ENCODE assay signal across 10 cellular contexts in the genomic region with DNA sequence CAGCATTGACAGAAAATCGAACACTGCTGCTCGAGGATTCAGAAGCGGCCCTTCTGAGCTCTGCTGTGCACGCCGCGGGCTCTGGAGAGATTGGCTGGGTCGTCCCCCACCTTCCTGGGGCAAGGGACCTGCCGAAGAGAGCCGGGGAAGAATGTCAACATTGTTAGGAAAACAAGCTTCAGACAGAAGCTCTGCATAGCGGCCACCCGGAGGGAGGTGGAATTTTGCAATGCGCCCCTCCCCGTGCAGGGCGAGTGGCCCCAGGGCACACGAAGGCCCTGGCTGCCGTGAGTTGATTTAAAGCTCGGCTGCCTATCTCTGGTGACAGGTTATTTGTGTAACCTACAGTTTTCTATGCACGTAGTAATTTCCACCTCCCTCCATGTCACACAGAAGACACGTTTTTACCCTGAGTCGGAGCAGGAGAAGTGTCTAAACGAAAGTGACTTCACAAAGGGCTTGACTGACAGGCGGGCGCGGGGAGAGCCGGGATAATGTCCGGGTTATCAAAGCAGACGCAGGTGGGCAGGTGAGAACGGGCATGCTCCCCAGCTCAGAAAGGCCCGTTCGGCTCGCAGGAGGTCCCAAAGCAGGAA.
DNase-seq lines count a peak whose midpoint lies in the region; ATAC-seq, FAIRE-seq and TF ChIP-seq lines count a peak whose summit lies in the region.
"Had no signal": no experiment of that assay in that cellular context is flagged by ENCODE, and none has a peak within 500 bp of the region (broad histone marks: within the 10 kb centered on the region; RNA-seq: fewer than 3 reads in every experiment).

No MANE protein-coding gene starts in this region.

- 45% methylated on average over 31 of the region's 31 CpGs; no CpG with 5 or more reads in 1 of the 2 donors for WGBS in transverse colon (ENCODE audit: low coverage in 1 of 2), 2 donors

- H3K4me3 Mint-ChIP-seq in activated naive CD4-positive, alpha-beta T cell treated with anti-CD3 and anti-CD28 coated beads, Interleukin-2, amount 50 U/mL, for 24 hours, result peak overlapping the region; percentile 54

- H3K4me1 Mint-ChIP-seq in activated naive CD4-positive, alpha-beta T cell treated with anti-CD3 and anti-CD28 coated beads, Interleukin-2, amount 50 U/mL, for 24 hours, result peaks cover 7% of the 10 kb centered on the region

- no peak overlapping the region for H3K27ac ChIP-seq in left lung
- H3K27ac ChIP-seq in transverse colon, result peak overlapping the region in 3 of 4 donors; percentile 2 to 51 (median 34)
- H3K27ac ChIP-seq: SK-N-MC had no signal

- intact Hi-C loops in left lung (cut with DNase I), result no loop called here
- intact Hi-C loops in transverse colon (cut with DNase I; ENCODE audit: low total_unique reads), result no loop called here

- no peaks in the 10 kb centered on the region for H3K9me3 Mint-ChIP-seq in activated naive CD4-positive, alpha-beta T cell treated with anti-CD3 and anti-CD28 coated beads, Interleukin-2, amount 50 U/mL, for 24 hours

- H3K36me3 Mint-ChIP-seq in activated naive CD4-positive, alpha-beta T cell treated with anti-CD3 and anti-CD28 coated beads, Interleukin-2, amount 50 U/mL, for 24 hours, result no peaks in the 10 kb centered on the region

- no peak for FAIRE-seq in frontal cortex (lab: Jason Lieb, UNC)

- H3K9me3 ChIP-seq in left lung (no peaks in the 10 kb centered on the region), transverse colon (no peaks in the 10 kb centered on the region)

- H3K4me1 ChIP-seq in left lung (peaks cover 0 to 9% of the 10 kb centered on the region in 2 donors), transverse colon (peaks cover 0 to 7% (median 3%) of the 10 kb centered on the region in 4 donors)

- in situ Hi-C loops in transverse colon (cut with MboI; ENCODE audit: low pct_ligation_motif_present in 1 of 4, low pct_unique_long_range_greater_than_20kb in 1 of 4, low sequenced_read_pairs in 3 of 4), result no loop called here

- no peaks in the 10 kb centered on the region for H3K27me3 Mint-ChIP-seq in activated naive CD4-positive, alpha-beta T cell treated with anti-CD3 and anti-CD28 coated beads, Interleukin-2, amount 50 U/mL, for 24 hours

- no peak for TF ChIP-seq POLR2A in transverse colon (IDR thresholded peaks at IDR 0.05)

- H3K27me3 ChIP-seq in left lung (peaks cover 0 to 8% of the 10 kb centered on the region in 2 donors), transverse colon (no peaks in the 10 kb centered on the region)

- H3K36me3 ChIP-seq in left lung (no peaks in the 10 kb centered on the region), transverse colon (no peaks in the 10 kb centered on the region)

- H3K4me3 ChIP-seq in left lung (peak overlapping the region in 1 of 2 donors; percentile 9), transverse colon (peak overlapping the region in 2 of 4 donors; percentile 8 to 35)
- H3K4me3 ChIP-seq: SK-N-MC had no signal

- no peak for DNase-seq in activated naive CD4-positive, alpha-beta T cell treated with Interleukin-2 at 50 U/mL for 16 hours
- DNase-seq in astrocyte of the hippocampus (ENCODE audit: low read depth, low spot score), result peak; percentile 31
- peak in 1 of 2 donors; percentile 54 for DNase-seq in left lung
- peak; percentile 24 for DNase-seq in transverse colon
- DNase-seq in frontal cortex (ENCODE audit: low spot score in 2 of 2), result no peak
- no peak for DNase-seq in NCI-H2227 treated with DMSO at 0.1 percent for 48 hours (lab: John Stamatoyannopoulos, UW)
- DNase-seq: hippocampal formation had no signal

- no peak for TF ChIP-seq EP300 in transverse colon (IDR thresholded peaks at IDR 0.05; ENCODE audit: low read depth)

- peak overlapping the region; percentile 17 for H3K27ac Mint-ChIP-seq in activated naive CD4-positive, alpha-beta T cell treated with anti-CD3 and anti-CD28 coated beads, Interleukin-2, amount 50 U/mL, for 24 hours

- no peak for TF ChIP-seq CTCF in left lung (IDR thresholded peaks at IDR 0.05)
- TF ChIP-seq CTCF in transverse colon (IDR thresholded peaks at IDR 0.05), result no peak

- peak; percentile 31 for ATAC-seq in left lung
- no peak for ATAC-seq in GM21737 (IDR thresholded peaks at IDR 0.05; ENCODE audit: unreplicated experiment)

Comparison
In these comparisons a context has a peak if more than half of its experiments do, and no peak if none do; other contexts are left out.
1. DNase-seq: peak in astrocyte of the hippocampus (single experiment) and transverse colon (single experiment); none in activated naive CD4-positive, alpha-beta T cell treated with Interleukin-2 at 50 U/mL for 16 hours (single experiment), frontal cortex (0 of 2) and NCI-H2227 treated with DMSO at 0.1 percent for 48 hours (single experiment).
2. H3K27ac ChIP-seq: peak in transverse colon (3 of 4); none in left lung (0 of 2).